21 cellular contexts compared by ENCODE assay signal in genomic region chr16:31480851-31481250, GRCh38. TPM values are rescaled to one million over a fixed set of nuclear protein-coding genes. Genes with fewer than 3 reads are reported as not detected.
A peak's percentile ranks its signal among the peaks of the same experiment; 100 is the strongest.
DNase-seq lines count a peak whose midpoint lies in the region; ATAC-seq, FAIRE-seq and TF ChIP-seq lines count a peak whose summit lies in the region.
"Had no signal": no experiment of that assay in that cellular context is flagged by ENCODE, and none has a peak within 500 bp of the region (broad histone marks: within the 10 kb centered on the region; RNA-seq: fewer than 3 reads in every experiment).

No MANE protein-coding gene starts in this region.

- no peak overlapping the region for H3K4me2 ChIP-seq in astrocyte (ENCODE audit: low read length)

- H3K36me3 Mint-ChIP-seq in astrocyte (ENCODE audit: low read depth, unreplicated experiment): peaks cover 13% of the 10 kb centered on the region
- H3K36me3 Mint-ChIP-seq: activated CD8-positive, alpha-beta memory T cell treated with anti-CD3 and anti-CD28 coated beads, Interleukin-2, amount 10 ng/mL, durations not matched to agents 7 days and 5 days; naive thymus-derived CD8-positive, alpha-beta T cell had no signal

- no peak overlapping the region for H2AFZ ChIP-seq in astrocyte (ENCODE audit: low read depth, low read length)

- no peak overlapping the region for H3K27ac Mint-ChIP-seq in astrocyte (ENCODE audit: unreplicated experiment)
- H3K27ac Mint-ChIP-seq: activated CD8-positive, alpha-beta memory T cell treated with anti-CD3 and anti-CD28 coated beads, Interleukin-2, amount 10 ng/mL, durations not matched to agents 7 days and 5 days had no signal

- peaks cover 7% of the 10 kb centered on the region for H3K79me2 ChIP-seq in astrocyte (ENCODE audit: insufficient read depth, low read length)

- H3K4me3 Mint-ChIP-seq in astrocyte (ENCODE audit: unreplicated experiment): peak overlapping the region; percentile 23
- H3K4me3 Mint-ChIP-seq: activated CD8-positive, alpha-beta memory T cell treated with anti-CD3 and anti-CD28 coated beads, Interleukin-2, amount 10 ng/mL, durations not matched to agents 7 days and 5 days; central memory CD8-positive, alpha-beta T cell; naive thymus-derived CD8-positive, alpha-beta T cell had no signal

- no peak for ATAC-seq in mucosa of descending colon
- ATAC-seq: activated CD8-positive, alpha-beta memory T cell treated with anti-CD3 and anti-CD28 coated beads, Interleukin-2, amount 10 ng/mL, durations not matched to agents 7 days and 5 days; naive thymus-derived CD8-positive, alpha-beta T cell had no signal

- no peak overlapping the region for H3K9ac ChIP-seq in astrocyte (ENCODE audit: low read length)

- no peak for FAIRE-seq in astrocyte (lab: Jason Lieb, UNC)

- peaks cover 14% of the 10 kb centered on the region for H3K27me3 Mint-ChIP-seq in astrocyte (ENCODE audit: low read depth, unreplicated experiment)
- H3K27me3 Mint-ChIP-seq: central memory CD8-positive, alpha-beta T cell; naive thymus-derived CD8-positive, alpha-beta T cell had no signal

- TF ChIP-seq CTCF in astrocyte (IDR thresholded peaks at IDR 0.05; ENCODE audit: insufficient read depth, low read depth, low read length): no peak
- TF ChIP-seq CTCF in mucosa of descending colon (IDR thresholded peaks at IDR 0.05): no peak

- peaks cover 13% of the 10 kb centered on the region for H3K4me1 ChIP-seq in astrocyte (ENCODE audit: insufficient read depth, low read length)
- H3K4me1 ChIP-seq in mucosa of descending colon (ENCODE audit: low read depth): peaks cover 20% of the 10 kb centered on the region

- H3K27me3 ChIP-seq in astrocyte (ENCODE audit: insufficient read depth, low read length): no peaks in the 10 kb centered on the region

- H3K4me1 Mint-ChIP-seq in astrocyte (ENCODE audit: low read depth, unreplicated experiment): peaks cover 16% of the 10 kb centered on the region

- H3K36me3 ChIP-seq in astrocyte (ENCODE audit: insufficient read depth, low read length): peaks cover 7% of the 10 kb centered on the region
- H3K36me3 ChIP-seq in mucosa of descending colon (ENCODE audit: low read depth): no peaks in the 10 kb centered on the region

- H3K9me3 ChIP-seq in astrocyte (ENCODE audit: insufficient read depth, low read depth, low read length) (no peaks in the 10 kb centered on the region), mucosa of descending colon (no peaks in the 10 kb centered on the region)

- intact Hi-C loops in mucosa of descending colon (cut with DNase I, micrococcal nuclease): no loop called here
- intact Hi-C loops in posterior vena cava (cut with DNase I): no loop called here

- peaks cover 49% of the 10 kb centered on the region for H4K20me1 ChIP-seq in astrocyte (ENCODE audit: insufficient read depth, low read length)

- H3K27ac ChIP-seq in astrocyte (ENCODE audit: low read depth, low read length): no peak overlapping the region

- DNase-seq in NCI-H2029 (lab: John Stamatoyannopoulos, UW) (peak; percentile 33), NCI-H2029 treated with DMSO at 0.1 percent for 48 hours (lab: John Stamatoyannopoulos, UW) (no peak), NCI-H510A treated with DMSO at 0.1 percent for 48 hours (lab: John Stamatoyannopoulos, UW) (peak; percentile 10), astrocyte (ENCODE audit: low read depth) (no peak), mucosa of descending colon (peak; percentile 60 to 69 (median 66)), AG08395 (ENCODE audit: low spot score) (no peak), posterior vena cava (ENCODE audit: low spot score) (no peak), occipital lobe (lab: John Stamatoyannopoulos, UW) (no peak)
- DNase-seq: activated CD8-positive, alpha-beta memory T cell treated with anti-CD3 and anti-CD28 coated beads, Interleukin-2, amount 10 ng/mL, durations not matched to agents 7 days and 5 days; activated effector memory CD4-positive, alpha-beta T cell treated with Interleukin-2 at 50 U/mL for 16 hours; C1 segment of cervical spinal cord; DMS 273 treated with DMSO at 0.1 percent for 48 hours; head of caudate nucleus; mammary epithelial cell; naive thymus-derived CD8-positive, alpha-beta T cell; NCI-H2227 treated with DMSO at 0.1 percent for 48 hours; SIG-M5; T-helper 2 cell had no signal

- no peak overlapping the region for H3K4me3 ChIP-seq in astrocyte (ENCODE audit: insufficient read depth, low read depth, low read length)
- H3K4me3 ChIP-seq in mucosa of descending colon: no peak overlapping the region

- H3K9me3 Mint-ChIP-seq in astrocyte (ENCODE audit: unreplicated experiment): no peaks in the 10 kb centered on the region
- H3K9me3 Mint-ChIP-seq: central memory CD8-positive, alpha-beta T cell; naive thymus-derived CD8-positive, alpha-beta T cell had no signal

RNA-seq across cellular contexts. Expression of gene SLC5A2, which starts 2.1 kb away (rescaled TPM):
- total RNA-seq in astrocyte (not detected in 2 replicates), mucosa of descending colon (under 1 TPM in 2 of 3 donors, not detected in 1; 0.47 to 0.70 TPM), posterior vena cava (under 1 TPM in 1 of 2 donors, not detected in 1; 0.33 TPM), occipital lobe (0.62 TPM)
- total RNA-seq: A172; activated CD8-positive, alpha-beta memory T cell treated with anti-CD3 and anti-CD28 coated beads, Interleukin-2, amount 10 ng/mL, durations not matched to agents 7 days and 5 days; pulmonary artery endothelial cell had no signal

RNA-seq across cellular contexts. Expression of gene TGFB1I1, which starts 8.9 kb away (rescaled TPM):
- 124 and 134 TPM in 2 replicates for total RNA-seq in astrocyte
- 100 to 1,000 TPM in 1 of 3 donors, 10 to 100 TPM in 1, 1 to 10 TPM in 1; 7.8 to 227 (median 26.1) TPM for total RNA-seq in mucosa of descending colon
- 100 to 1,000 TPM; 232 to 239 TPM for total RNA-seq in posterior vena cava
- 3.7 TPM for total RNA-seq in occipital lobe

RNA-seq across cellular contexts. Expression of gene ARMC5, which starts 21.6 kb away (rescaled TPM):
- total RNA-seq in astrocyte: 11.5 and 12.1 TPM in 2 replicates
- total RNA-seq in mucosa of descending colon: 1 to 10 TPM; 8.3 to 9.9 (median 8.5) TPM
- total RNA-seq in posterior vena cava: 1 to 10 TPM; 6.4 to 8.3 TPM
- total RNA-seq in occipital lobe: 8.4 TPM

RNA-seq across cellular contexts. Expression of gene RUSF1, which starts 27.3 kb away (rescaled TPM):
- total RNA-seq in astrocyte (33.9 and 40.5 TPM in 2 replicates), mucosa of descending colon (10 to 100 TPM; 48.3 to 66.7 (median 51.7) TPM), posterior vena cava (10 to 100 TPM; 40.5 to 46.4 TPM), occipital lobe (34.5 TPM)

RNA-seq across cellular contexts. Expression of gene ZNF843, which starts 38.3 kb away (rescaled TPM):
- total RNA-seq in astrocyte (0.50 and 0.84 TPM in 2 replicates), mucosa of descending colon (under 1 TPM; 0.38 to 0.76 (median 0.53) TPM), posterior vena cava (1 to 10 TPM; 1.0 to 1.9 TPM), occipital lobe (0.94 TPM)
- total RNA-seq: A172 had no signal

Comparison
In these comparisons a context has a peak if more than half of its experiments do, and no peak if none do; other contexts are left out.
1. DNase-seq: peak in NCI-H2029 (single experiment), NCI-H510A treated with DMSO at 0.1 percent for 48 hours (single experiment) and mucosa of descending colon (3 of 3); none in NCI-H2029 treated with DMSO at 0.1 percent for 48 hours (single experiment), astrocyte (single experiment), AG08395 (single experiment), posterior vena cava (single experiment) and occipital lobe (single experiment).